18 cellular contexts compared by ENCODE assay signal in the genomic region with DNA sequence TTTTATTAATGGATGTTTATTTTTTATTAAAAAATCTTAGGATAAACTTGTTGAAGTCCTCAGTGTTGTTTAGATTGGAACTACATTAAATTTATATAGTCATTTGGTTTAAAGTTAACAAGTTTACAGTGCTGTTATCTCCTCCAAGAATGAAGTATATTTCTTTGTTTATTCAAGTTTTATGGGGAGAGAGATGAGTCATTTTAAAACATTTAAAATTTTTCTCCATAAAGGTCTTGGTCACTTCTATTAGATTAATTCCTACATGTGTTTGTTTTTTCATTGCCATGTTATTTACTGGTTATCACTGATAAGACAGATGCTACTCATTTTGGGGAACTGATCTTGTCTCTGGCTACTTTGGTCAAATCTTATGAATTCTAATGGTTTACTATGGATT.
"Had no signal": no experiment of that assay in that cellular context is flagged by ENCODE, and none has a peak within 500 bp of the region (broad histone marks: within the 10 kb centered on the region; RNA-seq: fewer than 3 reads in every experiment).

No MANE protein-coding gene starts in this region.

- H3K9me3 ChIP-seq: gastrocnemius medialis, left lung, thyroid gland had no signal

- DNase-seq: activated B cell treated with CpG ODN at 0.5 μM for 24 hours; activated CD4-positive, alpha-beta memory T cell treated with anti-CD3 and anti-CD28 coated beads for 36 hours; activated CD4-positive, alpha-beta T cell treated with anti-CD3 and anti-CD28 coated beads for 4 hours; activated naive CD4-positive, alpha-beta T cell; activated naive CD8-positive, alpha-beta T cell treated with anti-CD3 and anti-CD28 coated beads for 36 hours; activated T-cell treated with anti-CD3 and anti-CD28 coated beads for 4 hours; amygdala; effector memory CD8-positive, alpha-beta T cell; gastrocnemius medialis; head of caudate nucleus; stimulated activated CD4-positive, alpha-beta T cell treated with anti-CD3 and anti-CD28 coated beads, Interleukin-12 subunit alpha, Interleukin-12 subunit beta, amount 100 ng/mL, for 4 hours; stimulated activated CD4-positive, alpha-beta T cell treated with anti-CD3 and anti-CD28 coated beads, Interleukin-1b, Interleukin-23, amount 100 ng/mL, for 48 hours; stimulated activated naive CD4-positive, alpha-beta T cell treated with Interleukin-2 at 50 U/mL for 16 hours; thyroid gland had no signal

- H3K27me3 ChIP-seq: cardiac muscle cell, gastrocnemius medialis, left lung, thyroid gland had no signal

- H3K36me3 ChIP-seq: cardiac muscle cell, gastrocnemius medialis, left lung, thyroid gland had no signal

- FAIRE-seq: TTC549 had no signal

- H3K4me3 ChIP-seq: cardiac muscle cell, gastrocnemius medialis, left lung, thyroid gland had no signal

- H3K27ac ChIP-seq: cardiac muscle cell, gastrocnemius medialis, left lung, thyroid gland had no signal

- ATAC-seq: activated T-helper 17 cell treated with anti-CD3 and anti-CD28 coated beads, Interleukin-2, amount 50 U/mL, for 72 hours; effector memory CD8-positive, alpha-beta T cell; gastrocnemius medialis; left lung had no signal

- H3K4me1 ChIP-seq: gastrocnemius medialis, left lung, thyroid gland had no signal
